ENCODE assay signal across 8 cellular contexts in genomic region chr10:7817576-7817975, GRCh38. TPM values are rescaled to one million over a fixed set of nuclear protein-coding genes. Genes with fewer than 3 reads are reported as not detected.
A peak's percentile ranks its signal among the peaks of the same experiment; 100 is the strongest.
DNase-seq lines count a peak whose midpoint lies in the region; ATAC-seq and TF ChIP-seq lines count a peak whose summit lies in the region.

No MANE protein-coding gene starts in this region.

- intact Hi-C loops in ascending aorta (cut with DNase I): no loop called here
- intact Hi-C loops in right lobe of liver (cut with DNase I): no loop called here
- intact Hi-C loops in transverse colon (cut with DNase I; ENCODE audit: low total_unique reads): no loop called here

- H3K9me3 ChIP-seq in ascending aorta: no peaks in the 10 kb centered on the region
- H3K9me3 ChIP-seq in right lobe of liver: no peaks in the 10 kb centered on the region
- H3K9me3 ChIP-seq in transverse colon: no peaks in the 10 kb centered on the region

- H3K27me3 ChIP-seq in ascending aorta: no peaks in the 10 kb centered on the region
- H3K27me3 ChIP-seq in right lobe of liver: no peaks in the 10 kb centered on the region
- no peaks in the 10 kb centered on the region for H3K27me3 ChIP-seq in transverse colon

- peaks cover 28% of the 10 kb centered on the region for H3K4me1 Mint-ChIP-seq in activated naive CD4-positive, alpha-beta T cell treated with anti-CD3 and anti-CD28 coated beads, Interleukin-2, amount 10 ng/mL, durations not matched to agents 7 days and 5 days

- no peak for TF ChIP-seq EP300 in transverse colon (IDR thresholded peaks at IDR 0.05; ENCODE audit: low read depth)

- no peak for ATAC-seq in right lobe of liver
- no peak for ATAC-seq in GM21528 (IDR thresholded peaks at IDR 0.05; ENCODE audit: low FRiP score, unreplicated experiment)

- peaks cover 0 to 13% of the 10 kb centered on the region in 2 donors for H3K4me1 ChIP-seq in ascending aorta
- peaks cover 0 to 8% (median 4%) of the 10 kb centered on the region in 4 donors for H3K4me1 ChIP-seq in right lobe of liver
- H3K4me1 ChIP-seq in transverse colon: peaks cover 9 to 27% (median 11%) of the 10 kb centered on the region in 4 donors

- no peaks in the 10 kb centered on the region for H3K9me3 Mint-ChIP-seq in activated naive CD4-positive, alpha-beta T cell treated with anti-CD3 and anti-CD28 coated beads, Interleukin-2, amount 10 ng/mL, durations not matched to agents 7 days and 5 days

- CTCF ChIA-PET in activated naive CD4-positive, alpha-beta T cell treated with anti-CD3 and anti-CD28 coated beads, Interleukin-2, amount 10 ng/mL, durations not matched to agents 7 days and 5 days (lab: Charles Lee): interaction anchor here (0.9 to 1.9 kb wide), 4 partner anchors 8 to 292 kb away, joined by 3 to 4 read pairs (median 3); partner anchors contain the start of genes ATP5F1C and KIN

- H3K36me3 Mint-ChIP-seq in activated naive CD4-positive, alpha-beta T cell treated with anti-CD3 and anti-CD28 coated beads, Interleukin-2, amount 10 ng/mL, durations not matched to agents 7 days and 5 days: peaks cover 3% of the 10 kb centered on the region

- no peak overlapping the region for H3K27ac Mint-ChIP-seq in activated naive CD4-positive, alpha-beta T cell treated with anti-CD3 and anti-CD28 coated beads, Interleukin-2, amount 10 ng/mL, durations not matched to agents 7 days and 5 days

- TF ChIP-seq POLR2A in right lobe of liver (IDR thresholded peaks at IDR 0.05) (no peak), transverse colon (IDR thresholded peaks at IDR 0.05) (no peak)

- peaks cover 35% of the 10 kb centered on the region for H3K27me3 Mint-ChIP-seq in activated naive CD4-positive, alpha-beta T cell treated with anti-CD3 and anti-CD28 coated beads, Interleukin-2, amount 10 ng/mL, durations not matched to agents 7 days and 5 days

- H3K36me3 ChIP-seq in ascending aorta: peaks cover 0 to 2% of the 10 kb centered on the region in 2 donors
- no peaks in the 10 kb centered on the region for H3K36me3 ChIP-seq in right lobe of liver
- H3K36me3 ChIP-seq in transverse colon: no peaks in the 10 kb centered on the region

- in situ Hi-C loops in transverse colon (cut with MboI; ENCODE audit: low pct_ligation_motif_present in 1 of 4, low pct_unique_long_range_greater_than_20kb in 1 of 4, low sequenced_read_pairs in 3 of 4): no loop called here

- peak overlapping the region; percentile 89 for H3K4me3 Mint-ChIP-seq in activated naive CD4-positive, alpha-beta T cell treated with anti-CD3 and anti-CD28 coated beads, Interleukin-2, amount 10 ng/mL, durations not matched to agents 7 days and 5 days

- 24% methylated on average over 12 of the region's 12 CpGs for WGBS in right lobe of liver (ENCODE audit: insufficient coverage, low coverage, low lambda C conversion rate, missing lambda C conversion rate)
- 23 to 26% methylated on average over 3 to 12 of the region's 12 CpGs for WGBS in transverse colon (ENCODE audit: low coverage in 1 of 2), 2 donors

- H3K4me3 ChIP-seq in ascending aorta: peak overlapping the region; percentile 88
- peak overlapping the region; percentile 89 to 99 (median 98) for H3K4me3 ChIP-seq in right lobe of liver
- H3K4me3 ChIP-seq in transverse colon: peak overlapping the region in 3 of 4 donors; percentile 77 to 98 (median 84)

- H3K27ac ChIP-seq in ascending aorta (no peak overlapping the region), right lobe of liver (no peak overlapping the region), transverse colon (peak overlapping the region in 2 of 4 donors; percentile 78 to 83)

- TF ChIP-seq CTCF in ascending aorta (IDR thresholded peaks at IDR 0.05) (no peak), right lobe of liver (IDR thresholded peaks at IDR 0.05) (no peak), transverse colon (IDR thresholded peaks at IDR 0.05) (no peak)

- no peak for DNase-seq in activated naive CD4-positive, alpha-beta T cell treated with anti-CD3 and anti-CD28 coated beads, Interleukin-2, amount 10 ng/mL, durations not matched to agents 7 days and 5 days
- DNase-seq in activated naive CD4-positive, alpha-beta T cell (lab: John Stamatoyannopoulos, UW): no peak
- DNase-seq in ascending aorta (ENCODE audit: low spot score in 2 of 2) (no peak), right lobe of liver (no peak), transverse colon (no peak), NCI-H128 (lab: John Stamatoyannopoulos, UW; ENCODE audit: unreplicated experiment) (no peak), NCI-H446 treated with DMSO at 0.1 percent for 48 hours (lab: John Stamatoyannopoulos, UW) (no peak)

RNA-seq across cellular contexts. Expression of gene TAF3, which starts 0.7 kb away (rescaled TPM):
- total RNA-seq in ascending aorta (8.5 TPM), right lobe of liver (1 to 10 TPM; 1.9 to 3.5 (median 3.0) TPM), transverse colon (10 to 100 TPM in 2 of 4 donors, 1 to 10 TPM in 2; 4.8 to 35.6 (median 9.6) TPM)

RNA-seq across cellular contexts. Expression of gene ATP5F1C, which starts 29.6 kb away (rescaled TPM):
- total RNA-seq in ascending aorta (132 TPM), right lobe of liver (100 to 1,000 TPM; 177 to 376 (median 210) TPM), transverse colon (100 to 1,000 TPM; 193 to 492 (median 332) TPM)

RNA-seq across cellular contexts. Expression of gene KIN, which starts 29.8 kb away (rescaled TPM):
- total RNA-seq in ascending aorta (8.1 TPM), right lobe of liver (1 to 10 TPM; 2.3 to 4.3 (median 3.4) TPM), transverse colon (10 to 100 TPM in 1 of 4 donors, 1 to 10 TPM in 3; 1.8 to 10.8 (median 5.5) TPM)
